2 cellular contexts compared by ENCODE assay signal in the genomic region with DNA sequence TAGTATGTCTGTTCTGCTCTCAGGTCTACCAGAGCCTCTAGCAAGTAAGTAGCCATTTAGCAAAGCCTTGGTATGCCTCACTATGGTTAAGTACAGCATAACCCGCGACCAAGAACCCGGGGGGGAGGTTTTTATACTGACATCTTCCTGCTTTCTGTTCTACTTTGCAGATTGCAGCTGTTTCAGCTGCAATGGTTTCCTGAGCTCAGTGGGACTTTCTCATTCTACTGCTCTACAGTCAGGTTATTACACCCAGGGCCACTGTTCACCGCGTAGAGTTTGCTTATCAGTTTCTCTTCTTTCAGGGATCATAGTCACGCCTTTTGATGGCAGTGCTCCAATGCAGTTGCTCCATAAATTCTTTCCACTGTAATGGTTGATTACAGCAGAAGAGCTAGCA.
TF ChIP-seq lines count a peak whose summit lies in the region.

No MANE protein-coding gene starts in this region.

TF ChIP-seq in GM23338, 12 proteins besides CTCF, POLR2A, EP300 and RAD21 (continued from another document):
- TF ChIP-seq NANOG (IDR thresholded peaks at IDR 0.05; ENCODE audit: borderline replicate concordance) (no peak), STAT1 (IDR thresholded peaks at IDR 0.05; ENCODE audit: unreplicated experiment) (no peak), ZNF114 (CRISPR knock-in tag; IDR thresholded peaks at IDR 0.05) (no peak), EZH2 (IDR thresholded peaks at IDR 0.05; ENCODE audit: low read depth, unreplicated experiment) (no peak), ZNF331 (CRISPR knock-in tag; IDR thresholded peaks at IDR 0.05; ENCODE audit: low read depth) (no peak), EZH2phosphoT487 (IDR thresholded peaks at IDR 0.05; ENCODE audit: unreplicated experiment) (no peak), CREB1 (CRISPR knock-in tag; IDR thresholded peaks at IDR 0.05; ENCODE audit: low read depth) (no peak)
- TF ChIP-seq, protein P1, sequence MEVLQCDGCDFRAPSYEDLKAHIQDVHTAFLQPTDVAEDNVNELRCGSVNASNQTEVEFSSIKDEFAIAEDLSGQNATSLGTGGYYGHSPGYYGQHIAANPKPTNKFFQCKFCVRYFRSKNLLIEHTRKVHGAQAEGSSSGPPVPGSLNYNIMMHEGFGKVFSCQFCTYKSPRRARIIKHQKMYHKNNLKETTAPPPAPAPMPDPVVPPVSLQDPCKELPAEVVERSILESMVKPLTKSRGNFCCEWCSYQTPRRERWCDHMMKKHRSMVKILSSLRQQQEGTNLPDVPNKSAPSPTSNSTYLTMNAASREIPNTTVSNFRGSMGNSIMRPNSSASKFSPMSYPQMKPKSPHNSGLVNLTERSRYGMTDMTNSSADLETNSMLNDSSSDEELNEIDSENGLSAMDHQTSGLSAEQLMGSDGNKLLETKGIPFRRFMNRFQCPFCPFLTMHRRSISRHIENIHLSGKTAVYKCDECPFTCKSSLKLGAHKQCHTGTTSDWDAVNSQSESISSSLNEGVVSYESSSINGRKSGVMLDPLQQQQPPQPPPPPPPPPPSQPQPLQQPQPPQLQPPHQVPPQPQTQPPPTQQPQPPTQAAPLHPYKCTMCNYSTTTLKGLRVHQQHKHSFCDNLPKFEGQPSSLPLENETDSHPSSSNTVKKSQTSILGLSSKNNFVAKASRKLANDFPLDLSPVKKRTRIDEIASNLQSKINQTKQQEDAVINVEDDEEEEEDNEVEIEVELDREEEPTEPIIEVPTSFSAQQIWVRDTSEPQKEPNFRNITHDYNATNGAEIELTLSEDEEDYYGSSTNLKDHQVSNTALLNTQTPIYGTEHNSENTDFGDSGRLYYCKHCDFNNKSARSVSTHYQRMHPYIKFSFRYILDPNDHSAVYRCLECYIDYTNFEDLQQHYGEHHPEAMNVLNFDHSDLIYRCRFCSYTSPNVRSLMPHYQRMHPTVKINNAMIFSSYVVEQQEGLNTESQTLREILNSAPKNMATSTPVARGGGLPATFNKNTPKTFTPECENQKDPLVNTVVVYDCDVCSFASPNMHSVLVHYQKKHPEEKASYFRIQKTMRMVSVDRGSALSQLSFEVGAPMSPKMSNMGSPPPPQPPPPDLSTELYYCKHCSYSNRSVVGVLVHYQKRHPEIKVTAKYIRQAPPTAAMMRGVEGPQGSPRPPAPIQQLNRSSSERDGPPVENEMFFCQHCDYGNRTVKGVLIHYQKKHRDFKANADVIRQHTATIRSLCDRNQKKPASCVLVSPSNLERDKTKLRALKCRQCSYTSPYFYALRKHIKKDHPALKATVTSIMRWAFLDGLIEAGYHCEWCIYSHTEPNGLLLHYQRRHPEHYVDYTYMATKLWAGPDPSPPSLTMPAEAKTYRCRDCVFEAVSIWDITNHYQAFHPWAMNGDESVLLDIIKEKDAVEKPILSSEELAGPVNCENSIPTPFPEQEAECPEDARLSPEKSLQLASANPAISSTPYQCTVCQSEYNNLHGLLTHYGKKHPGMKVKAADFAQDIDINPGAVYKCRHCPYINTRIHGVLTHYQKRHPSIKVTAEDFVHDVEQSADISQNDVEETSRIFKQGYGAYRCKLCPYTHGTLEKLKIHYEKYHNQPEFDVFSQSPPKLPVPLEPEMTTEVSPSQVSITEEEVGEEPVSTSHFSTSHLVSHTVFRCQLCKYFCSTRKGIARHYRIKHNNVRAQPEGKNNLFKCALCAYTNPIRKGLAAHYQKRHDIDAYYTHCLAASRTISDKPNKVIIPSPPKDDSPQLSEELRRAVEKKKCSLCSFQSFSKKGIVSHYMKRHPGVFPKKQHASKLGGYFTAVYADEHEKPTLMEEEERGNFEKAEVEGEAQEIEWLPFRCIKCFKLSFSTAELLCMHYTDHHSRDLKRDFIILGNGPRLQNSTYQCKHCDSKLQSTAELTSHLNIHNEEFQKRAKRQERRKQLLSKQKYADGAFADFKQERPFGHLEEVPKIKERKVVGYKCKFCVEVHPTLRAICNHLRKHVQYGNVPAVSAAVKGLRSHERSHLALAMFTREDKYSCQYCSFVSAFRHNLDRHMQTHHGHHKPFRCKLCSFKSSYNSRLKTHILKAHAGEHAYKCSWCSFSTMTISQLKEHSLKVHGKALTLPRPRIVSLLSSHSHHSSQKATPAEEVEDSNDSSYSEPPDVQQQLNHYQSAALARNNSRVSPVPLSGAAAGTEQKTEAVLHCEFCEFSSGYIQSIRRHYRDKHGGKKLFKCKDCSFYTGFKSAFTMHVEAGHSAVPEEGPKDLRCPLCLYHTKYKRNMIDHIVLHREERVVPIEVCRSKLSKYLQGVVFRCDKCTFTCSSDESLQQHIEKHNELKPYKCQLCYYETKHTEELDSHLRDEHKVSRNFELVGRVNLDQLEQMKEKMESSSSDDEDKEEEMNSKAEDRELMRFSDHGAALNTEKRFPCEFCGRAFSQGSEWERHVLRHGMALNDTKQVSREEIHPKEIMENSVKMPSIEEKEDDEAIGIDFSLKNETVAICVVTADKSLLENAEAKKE (CRISPR knock-in tag; IDR thresholded peaks at IDR 0.05) = no peak
- TF ChIP-seq, protein P2, sequence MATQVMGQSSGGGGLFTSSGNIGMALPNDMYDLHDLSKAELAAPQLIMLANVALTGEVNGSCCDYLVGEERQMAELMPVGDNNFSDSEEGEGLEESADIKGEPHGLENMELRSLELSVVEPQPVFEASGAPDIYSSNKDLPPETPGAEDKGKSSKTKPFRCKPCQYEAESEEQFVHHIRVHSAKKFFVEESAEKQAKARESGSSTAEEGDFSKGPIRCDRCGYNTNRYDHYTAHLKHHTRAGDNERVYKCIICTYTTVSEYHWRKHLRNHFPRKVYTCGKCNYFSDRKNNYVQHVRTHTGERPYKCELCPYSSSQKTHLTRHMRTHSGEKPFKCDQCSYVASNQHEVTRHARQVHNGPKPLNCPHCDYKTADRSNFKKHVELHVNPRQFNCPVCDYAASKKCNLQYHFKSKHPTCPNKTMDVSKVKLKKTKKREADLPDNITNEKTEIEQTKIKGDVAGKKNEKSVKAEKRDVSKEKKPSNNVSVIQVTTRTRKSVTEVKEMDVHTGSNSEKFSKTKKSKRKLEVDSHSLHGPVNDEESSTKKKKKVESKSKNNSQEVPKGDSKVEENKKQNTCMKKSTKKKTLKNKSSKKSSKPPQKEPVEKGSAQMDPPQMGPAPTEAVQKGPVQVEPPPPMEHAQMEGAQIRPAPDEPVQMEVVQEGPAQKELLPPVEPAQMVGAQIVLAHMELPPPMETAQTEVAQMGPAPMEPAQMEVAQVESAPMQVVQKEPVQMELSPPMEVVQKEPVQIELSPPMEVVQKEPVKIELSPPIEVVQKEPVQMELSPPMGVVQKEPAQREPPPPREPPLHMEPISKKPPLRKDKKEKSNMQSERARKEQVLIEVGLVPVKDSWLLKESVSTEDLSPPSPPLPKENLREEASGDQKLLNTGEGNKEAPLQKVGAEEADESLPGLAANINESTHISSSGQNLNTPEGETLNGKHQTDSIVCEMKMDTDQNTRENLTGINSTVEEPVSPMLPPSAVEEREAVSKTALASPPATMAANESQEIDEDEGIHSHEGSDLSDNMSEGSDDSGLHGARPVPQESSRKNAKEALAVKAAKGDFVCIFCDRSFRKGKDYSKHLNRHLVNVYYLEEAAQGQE (IDR thresholded peaks at IDR 0.05; ENCODE audit: unreplicated experiment) = no peak
- TF ChIP-seq, protein P3, sequence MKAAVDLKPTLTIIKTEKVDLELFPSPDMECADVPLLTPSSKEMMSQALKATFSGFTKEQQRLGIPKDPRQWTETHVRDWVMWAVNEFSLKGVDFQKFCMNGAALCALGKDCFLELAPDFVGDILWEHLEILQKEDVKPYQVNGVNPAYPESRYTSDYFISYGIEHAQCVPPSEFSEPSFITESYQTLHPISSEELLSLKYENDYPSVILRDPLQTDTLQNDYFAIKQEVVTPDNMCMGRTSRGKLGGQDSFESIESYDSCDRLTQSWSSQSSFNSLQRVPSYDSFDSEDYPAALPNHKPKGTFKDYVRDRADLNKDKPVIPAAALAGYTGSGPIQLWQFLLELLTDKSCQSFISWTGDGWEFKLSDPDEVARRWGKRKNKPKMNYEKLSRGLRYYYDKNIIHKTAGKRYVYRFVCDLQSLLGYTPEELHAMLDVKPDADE (IDR thresholded peaks at IDR 0.05) = no peak
TF ChIP-seq in GM23338: peak in this region for 0.

TF ChIP-seq in H1, 55 proteins besides CTCF, POLR2A, EP300 and RAD21 (continued from another document):
- TF ChIP-seq SP1 (IDR thresholded peaks at IDR 0.05; ENCODE audit: low read depth, low read length) (no peak), SP2 (IDR thresholded peaks at IDR 0.05; ENCODE audit: low read length) (no peak), TEAD4 (IDR thresholded peaks at IDR 0.05; ENCODE audit: low read depth, low read length) (no peak), GABPA (IDR thresholded peaks at IDR 0.05; ENCODE audit: borderline replicate concordance, insufficient read depth, low read length) (no peak), SUZ12 (IDR thresholded peaks at IDR 0.05; ENCODE audit: low read length) (no peak), HDAC2 (IDR thresholded peaks at IDR 0.05; ENCODE audit: borderline replicate concordance in 1 of 2, low read depth in 2 of 2, low read length in 2 of 2) (no peak), SRF (IDR thresholded peaks at IDR 0.05; ENCODE audit: low read depth, low read length) (no peak), YY1 (IDR thresholded peaks at IDR 0.05; ENCODE audit: low read depth, low read length) (no peak)
